8 cellular contexts compared by ENCODE assay signal in genomic region chr17:83055911-83056582, GRCh38. TPM values are rescaled to one million over a fixed set of nuclear protein-coding genes. Genes with fewer than 3 reads are reported as not detected.
DNase-seq lines count a peak whose midpoint lies in the region; ATAC-seq, FAIRE-seq and TF ChIP-seq lines count a peak whose summit lies in the region.

No MANE protein-coding gene starts in this region.

- DNase-seq in EH (ENCODE audit: low read depth), result peak; percentile 94
- peak; percentile 68 for DNase-seq in MV-4-11 (lab: John Stamatoyannopoulos, UW)
- peak; percentile 43 for DNase-seq in endothelial cell of umbilical vein (ENCODE audit: low read depth, low spot score)
- DNase-seq in psoas muscle, result peak in 1 of 2 donors; percentile 60
- no peak for DNase-seq in NCI-H82 treated with DMSO at 0.1 percent for 48 hours (lab: John Stamatoyannopoulos, UW; ENCODE audit: unreplicated experiment)

- TF ChIP-seq CTCF in endothelial cell of umbilical vein (IDR thresholded peaks at IDR 0.05; ENCODE audit: extremely low read depth in 1 of 2, insufficient read depth in 1 of 2, low read depth in 1 of 2, low read length in 2 of 2), result no peak
- no peak for TF ChIP-seq CTCF in psoas muscle (IDR thresholded peaks at IDR 0.05)

- no peak overlapping the region for H3K27ac ChIP-seq in endothelial cell of umbilical vein (ENCODE audit: insufficient read depth, low read depth, low read length)
- H3K27ac ChIP-seq in psoas muscle, result peak overlapping the region; percentile 66

- no peak overlapping the region for H3K4me2 ChIP-seq in endothelial cell of umbilical vein (ENCODE audit: insufficient read depth, low read length)

- CTCF ChIA-PET in endothelial cell of umbilical vein (lab: Charles Lee), result no interaction called here

- H3K4me3 ChIP-seq in endothelial cell of umbilical vein (replicated peaks in 1 of 3; ENCODE audit: insufficient read depth in 1 of 3, low read depth in 1 of 3, low read length in 3 of 3) (no peak overlapping the region), psoas muscle (peak overlapping the region; percentile 0)

- peak; percentile 25 to 55 (median 49) for ATAC-seq in psoas muscle
- ATAC-seq in esophagus mucosa, result no peak
- no peak for ATAC-seq in GM18520 (IDR thresholded peaks at IDR 0.05; ENCODE audit: unreplicated experiment)
- ATAC-seq in GM19467 (IDR thresholded peaks at IDR 0.05; ENCODE audit: unreplicated experiment), result no peak

- intact Hi-C loops in endothelial cell of umbilical vein (cut with micrococcal nuclease) (no loop called here), psoas muscle (cut with DNase I) (no loop called here)

- no peaks in the 10 kb centered on the region for H3K36me3 ChIP-seq in endothelial cell of umbilical vein (ENCODE audit: control insufficient read depth in 2 of 2, extremely low read depth in 1 of 2, insufficient read depth in 2 of 2, low read length in 2 of 2)
- no peaks in the 10 kb centered on the region for H3K36me3 ChIP-seq in psoas muscle (ENCODE audit: insufficient read depth in 1 of 2, low read depth in 1 of 2)

- H3K9me3 ChIP-seq in endothelial cell of umbilical vein (replicated peaks; ENCODE audit: control insufficient read depth, insufficient read depth, low read length) (no peaks in the 10 kb centered on the region), psoas muscle (no peaks in the 10 kb centered on the region)

- no peak overlapping the region for H3K9ac ChIP-seq in endothelial cell of umbilical vein (replicated peaks; ENCODE audit: extremely low read depth, insufficient read depth, low read length)

- dilution Hi-C loops in endothelial cell of umbilical vein (cut with MboI; ENCODE audit: extremely low pct_ligation_motif_present, low sequenced_read_pairs), result no loop called here

- peak; percentile 69 for FAIRE-seq in endothelial cell of umbilical vein (lab: Jason Lieb, UNC)

- WGBS in psoas muscle, 3 donors, result 44 to 53% (median 45%) methylated on average over 16 of the region's 16 CpGs

- POLR2A ChIA-PET in endothelial cell of umbilical vein (lab: Charles Lee), result no interaction called here

- no peak overlapping the region for H2AFZ ChIP-seq in endothelial cell of umbilical vein (ENCODE audit: low read depth, low read length)

- H3K9me1 ChIP-seq in endothelial cell of umbilical vein (replicated peaks; ENCODE audit: control insufficient read depth, extremely low read depth, insufficient read depth, low read length), result no peaks in the 10 kb centered on the region

- no TSS peak for BruUV-seq in endothelial cell of umbilical vein (replicated peaks; lab: Mats Ljungman, UMichigan)

- no peaks in the 10 kb centered on the region for H3K79me2 ChIP-seq in endothelial cell of umbilical vein (ENCODE audit: control insufficient read depth, insufficient read depth, low read length)

- H3K27me3 ChIP-seq in endothelial cell of umbilical vein (ENCODE audit: control insufficient read depth in 2 of 2, insufficient read depth in 2 of 2, low read length in 2 of 2) (no peaks in the 10 kb centered on the region), psoas muscle (ENCODE audit: insufficient read depth in 3 of 3, low read length in 2 of 3) (no peaks in the 10 kb centered on the region)

- H4K20me1 ChIP-seq in endothelial cell of umbilical vein (replicated peaks; ENCODE audit: control insufficient read depth, extremely low read depth, insufficient read depth, low read length), result no peaks in the 10 kb centered on the region

- peaks cover 19% of the 10 kb centered on the region for H3K4me1 ChIP-seq in endothelial cell of umbilical vein (ENCODE audit: control insufficient read depth, extremely low read depth, insufficient read depth, low read length)
- H3K4me1 ChIP-seq in psoas muscle, result peaks cover 25% of the 10 kb centered on the region

- no peak for TF ChIP-seq POLR2A in endothelial cell of umbilical vein (IDR thresholded peaks at IDR 0.05; ENCODE audit: low read depth, low read length)

TF ChIP-seq in endothelial cell of umbilical vein, 7 proteins besides CTCF, POLR2A, EP300 and RAD21:
- TF ChIP-seq JUN (IDR thresholded peaks at IDR 0.05; ENCODE audit: borderline replicate concordance, insufficient read depth, insufficient read length, low read depth) (peak; percentile 64), FOS (IDR thresholded peaks at IDR 0.05; ENCODE audit: borderline replicate concordance, insufficient read depth, low read length) (peak; percentile 74), MAX (IDR thresholded peaks at IDR 0.05; ENCODE audit: insufficient read depth, insufficient read length) (no peak), POLR2AphosphoS5 (IDR thresholded peaks at IDR 0.05; ENCODE audit: insufficient read depth, low read depth, low read length) (no peak), MYC (IDR thresholded peaks at IDR 0.05; ENCODE audit: low read depth, low read length) (no peak), EZH2 (IDR thresholded peaks at IDR 0.05; ENCODE audit: borderline replicate concordance, low read depth, low read length, severe bottlenecking) (no peak), GATA2 (IDR thresholded peaks at IDR 0.05; ENCODE audit: insufficient read depth, insufficient read length, low read depth, low read length) (no peak)

RNA-seq across cellular contexts. Expression of gene METRNL, which starts 23.4 kb away (rescaled TPM):
- total RNA-seq in endothelial cell of umbilical vein (29.5 and 36.6 TPM in 2 replicates), psoas muscle (10 to 100 TPM in 3 of 4 donors, 1 to 10 TPM in 1; 9.3 to 24.0 (median 11.1) TPM), esophagus mucosa (152 TPM)
- polyA plus RNA-seq in endothelial cell of umbilical vein (54.4 and 67.5 TPM in 2 replicates), psoas muscle (10 to 100 TPM in 2 of 3 donors, 1 to 10 TPM in 1; 6.7 to 81.7 (median 12.3) TPM)
- 21.5 and 36.2 TPM in 2 replicates for polyA plus RNA-seq in endothelial cell of umbilical vein (2011; cell fraction: cytosol; rRNA removed)
- 13.5 and 18.3 TPM in 2 replicates for polyA plus RNA-seq in endothelial cell of umbilical vein (2011; cell fraction: nucleus; rRNA removed)
- 19.0 and 36.8 TPM in 2 replicates for polyA plus RNA-seq in endothelial cell of umbilical vein (2012)
- polyA minus RNA-seq in endothelial cell of umbilical vein, result 20.0 and 21.3 TPM in 2 replicates
- polyA minus RNA-seq in endothelial cell of umbilical vein (2011; cell fraction: cytosol; rRNA and poly(A)+ RNA removed), result 62.9 TPM
- 5.6 and 13.3 TPM in 2 replicates for polyA minus RNA-seq in endothelial cell of umbilical vein (2011; cell fraction: nucleus; rRNA and poly(A)+ RNA removed)

Comparison
In these comparisons a context has a peak if more than half of its experiments do, and no peak if none do; other contexts are left out.
1. ATAC-seq: peak in psoas muscle (4 of 4); none in esophagus mucosa (single experiment), GM18520 (single experiment) and GM19467 (single experiment).